Comparison of ENCODE assay signal across 25 cellular contexts in genomic region chr15:86235667-86236066, GRCh38.
DNase-seq lines count a peak whose midpoint lies in the region; ATAC-seq, FAIRE-seq and TF ChIP-seq lines count a peak whose summit lies in the region.
"Had no signal": no experiment of that assay in that cellular context is flagged by ENCODE, and none has a peak within 500 bp of the region (broad histone marks: within the 10 kb centered on the region; RNA-seq: fewer than 3 reads in every experiment).

No MANE protein-coding gene starts in this region.

- H3K4me2 ChIP-seq in SK-N-SH (no peak overlapping the region), H1 (ENCODE audit: insufficient read depth in 1 of 2, low read depth in 2 of 2, low read length in 2 of 2) (peak overlapping the region in 1 of 2 experiments; percentile 71; a peak in 1 of 4 replicates)
- H3K4me2 ChIP-seq: A549 had no signal

- no peak overlapping the region for H3K4ac ChIP-seq in H1 (replicated peaks; ENCODE audit: insufficient read length, low read depth, low read length)

- no peak overlapping the region for H2BK15ac ChIP-seq in H1 (ENCODE audit: low read length)

- no peak overlapping the region for H2BK120ac ChIP-seq in H1 (replicated peaks; ENCODE audit: low read depth, low read length)

- no peak overlapping the region for H3K27ac Mint-ChIP-seq in CD8-positive, alpha-beta memory T cell
- H3K27ac Mint-ChIP-seq: CD4-positive, alpha-beta T cell; HFFc6 had no signal

- TF ChIP-seq EP300 in SK-N-SH (IDR thresholded peaks at IDR 0.05; ENCODE audit: borderline replicate concordance in 1 of 2, low read depth in 1 of 2, low read length in 1 of 2), result no peak
- no peak for TF ChIP-seq EP300 in H1 (IDR thresholded peaks at IDR 0.05; ENCODE audit: borderline replicate concordance in 1 of 2, low read depth in 2 of 2, low read length in 2 of 2)

- peak overlapping the region; percentile 16; the same call in 1 of the 2 replicates for H2BK5ac ChIP-seq in H1 (ENCODE audit: low read depth, low read length)

- H2BK20ac ChIP-seq in H1 (ENCODE audit: low read length), result peak overlapping the region; percentile 3; the same call in 1 of the 2 replicates

- H3K23me2 ChIP-seq in H1 (ENCODE audit: low read depth, low read length), result no peaks in the 10 kb centered on the region

- POLR2A ChIA-PET in SK-N-SH (lab: Yijun Ruan, JAX) (no interaction called here), H1 (lab: Charles Lee; ENCODE audit: partially characterized antibody) (no interaction called here)
- POLR2A ChIA-PET in CD8-positive, alpha-beta memory T cell (lab: Charles Lee), result no interaction called here

- CTCF ChIA-PET in SK-N-SH (lab: Yijun Ruan, JAX) (interaction anchor here (1.0 to 1.3 kb wide), 2 partner anchors 509 to 548 kb away, joined by 3 read pairs; no protein-coding TSS in a partner anchor), H1 (lab: Charles Lee; ENCODE audit: partially characterized antibody) (interaction anchor here (0.6 to 1.0 kb wide), 2 partner anchors 506 to 508 kb away, joined by 3 read pairs; no protein-coding TSS in a partner anchor)
- CTCF ChIA-PET in CD8-positive, alpha-beta memory T cell (lab: Charles Lee), result no interaction called here

- peak overlapping the region; percentile 29 for H4K5ac ChIP-seq in H1 (ENCODE audit: insufficient read length, low read depth, low read length)

- H3K23ac ChIP-seq in H1 (ENCODE audit: insufficient read length), result no peak overlapping the region

- H3K9me3 ChIP-seq in SK-N-SH, result no peaks in the 10 kb centered on the region
- H3K9me3 ChIP-seq in H1 (ENCODE audit: insufficient read depth in 2 of 2, low read depth in 1 of 2, low read length in 1 of 2), result no peaks in the 10 kb centered on the region
- no peaks in the 10 kb centered on the region for H3K9me3 ChIP-seq in CD8-positive, alpha-beta memory T cell (ENCODE audit: low read length)
- H3K9me3 ChIP-seq: A549; BE2C; BLaER1 treated with 17β-estradiol and CSF1 and Interleukin-3, amounts not matched to agents 10 nM and 100 nM; HAP-1 had no signal

- H3K27ac ChIP-seq in SK-N-SH (ENCODE audit: low read depth in 2 of 2, low read length in 1 of 2) (no peak overlapping the region), H1 (ENCODE audit: low read depth, low read length) (no peak overlapping the region)
- H3K27ac ChIP-seq in CD8-positive, alpha-beta memory T cell (ENCODE audit: low read depth, low read length), result no peak overlapping the region
- H3K27ac ChIP-seq: A549; BLaER1 treated with 17β-estradiol and CSF1 and Interleukin-3, amounts not matched to agents 10 nM and 100 nM; GM23248 had no signal

- H3K4me3 ChIP-seq in SK-N-SH (ENCODE audit: low read depth in 2 of 2, low read length in 1 of 2) (no peak overlapping the region), H1 (ENCODE audit: extremely low read depth in 1 of 4, insufficient read depth in 2 of 4, low read depth in 3 of 4, low read length in 4 of 4) (no peak overlapping the region)
- H3K4me3 ChIP-seq in CD8-positive, alpha-beta memory T cell (ENCODE audit: low read length), result no peak overlapping the region
- H3K4me3 ChIP-seq: A549; BLaER1 treated with 17β-estradiol and CSF1 and Interleukin-3, amounts not matched to agents 10 nM and 100 nM; GM23248 had no signal

- FAIRE-seq in H1 (lab: Jason Lieb, UNC), result no peak
- FAIRE-seq: A549, GM12892, H54 had no signal

- no peaks in the 10 kb centered on the region for H3K36me3 Mint-ChIP-seq in CD8-positive, alpha-beta memory T cell
- H3K36me3 Mint-ChIP-seq: CD14-positive monocyte had no signal

- peak overlapping the region; percentile 45; the same call in 1 of the 2 replicates for H2BK12ac ChIP-seq in H1 (ENCODE audit: low read depth, low read length)

- H3K18ac ChIP-seq in H1 (ENCODE audit: extremely low read depth, low read length), result no peak overlapping the region

- no peaks in the 10 kb centered on the region for H3K79me1 ChIP-seq in H1 (ENCODE audit: low read depth, low read length)

- peaks cover 5 to 20% of the 10 kb centered on the region in 2 donors for H3K27me3 Mint-ChIP-seq in CD8-positive, alpha-beta memory T cell

- ATAC-seq in SK-N-SH treated with all-trans-retinoic acid at 6 μM for 48 hours, result no peak
- no peak for ATAC-seq in HG03039 (IDR thresholded peaks at IDR 0.05; ENCODE audit: unreplicated experiment)
- no peak for ATAC-seq in GM19328 (IDR thresholded peaks at IDR 0.05; ENCODE audit: unreplicated experiment)
- ATAC-seq: A549 had no signal

- TF ChIP-seq RAD21 in SK-N-SH (IDR thresholded peaks at IDR 0.05; ENCODE audit: low read length) (no peak), H1 (IDR thresholded peaks at IDR 0.05 in 1 of 2, conservative IDR thresholded peaks at IDR 0.05 in 1 of 2; ENCODE audit: low read depth in 2 of 2, low read length in 2 of 2) (no peak)

- peak; percentile 24 for DNase-seq in SK-N-SH
- DNase-seq in NCI-H2171 (lab: John Stamatoyannopoulos, UW), result peak; percentile 12
- no peak for DNase-seq in H1 (ENCODE audit: low read depth in 1 of 2, low spot score in 2 of 2)
- DNase-seq in CD8-positive, alpha-beta memory T cell, result no peak
- DNase-seq: 8988T; ACHN; AML-193; BE2C; Calu3; CD4-positive, alpha-beta T cell; COR-L47; DMS53; DMS79 treated with DMSO at 0.1 percent for 48 hours; GF-D8; GM23248; HFFc6 had no signal

- no peaks in the 10 kb centered on the region for H3K9me3 Mint-ChIP-seq in CD8-positive, alpha-beta memory T cell
- H3K9me3 Mint-ChIP-seq: CD4-positive, alpha-beta T cell had no signal

- H3K9ac ChIP-seq in SK-N-SH, result no peak overlapping the region
- no peak overlapping the region for H3K9ac ChIP-seq in H1 (replicated peaks in 1 of 4; ENCODE audit: extremely low read depth in 1 of 4, low read depth in 3 of 4, low read length in 3 of 4)
- H3K9ac ChIP-seq: BLaER1 treated with 17β-estradiol and CSF1 and Interleukin-3, amounts not matched to agents 10 nM and 100 nM; GM23248 had no signal

- H4K8ac ChIP-seq in H1 (ENCODE audit: extremely low read depth, insufficient read depth, low read length), result no peak overlapping the region

- H3K56ac ChIP-seq in H1 (replicated peaks; ENCODE audit: insufficient read length, low read depth, low read length), result no peak overlapping the region

- TF ChIP-seq CTCF in SK-N-SH (IDR thresholded peaks at IDR 0.05) (no peak), H1 (IDR thresholded peaks at IDR 0.05; ENCODE audit: control extremely low read depth in 1 of 3, insufficient read depth in 1 of 3, low read depth in 1 of 3, low read length in 3 of 3) (no peak)

- H3K4me3 Mint-ChIP-seq in CD8-positive, alpha-beta memory T cell, result no peak overlapping the region
- H3K4me3 Mint-ChIP-seq: CD14-positive monocyte; CD4-positive, alpha-beta T cell; HFFc6 had no signal

- 50% methylated on average over 3 of the region's 3 CpGs for WGBS in SK-N-SH (ENCODE audit: low lambda C conversion rate)
- WGBS in H1 (ENCODE audit: extremely low coverage in 1 of 2, insufficient coverage in 1 of 2, insufficient read length in 1 of 2, insufficient replicate concordance in 2 of 2, low coverage in 1 of 2, low lambda C conversion rate in 2 of 2, missing lambda C conversion rate in 1 of 2), 2 experiments, result 93% methylated on average over 3 of the region's 3 CpGs; no CpG with 5 or more reads in 1 of the 2 experiments

- H2AK5ac ChIP-seq in H1 (ENCODE audit: low read depth, low read length), result no peak overlapping the region

- H4K20me1 ChIP-seq in SK-N-SH (ENCODE audit: insufficient read depth) (no peaks in the 10 kb centered on the region), H1 (replicated peaks in 1 of 2; ENCODE audit: control insufficient read depth in 1 of 2, insufficient read depth in 2 of 2, low read length in 2 of 2) (no peaks in the 10 kb centered on the region)
- H4K20me1 ChIP-seq: BLaER1 treated with 17β-estradiol and CSF1 and Interleukin-3, amounts not matched to agents 10 nM and 100 nM had no signal

- H3F3A ChIP-seq in SK-N-SH (replicated peaks; ENCODE audit: insufficient read depth), result no peaks in the 10 kb centered on the region

- peaks cover 2 to 10% (median 5%) of the 10 kb centered on the region in 3 donors for H3K4me1 Mint-ChIP-seq in CD8-positive, alpha-beta memory T cell
- H3K4me1 Mint-ChIP-seq: CD14-positive monocyte had no signal

- H3K79me2 ChIP-seq in SK-N-SH (ENCODE audit: insufficient read depth), result no peaks in the 10 kb centered on the region
- no peaks in the 10 kb centered on the region for H3K79me2 ChIP-seq in H1 (ENCODE audit: control insufficient read depth in 1 of 2, insufficient read depth in 2 of 2, low read length in 2 of 2)

- no peak overlapping the region for H4K91ac ChIP-seq in H1 (replicated peaks; ENCODE audit: insufficient read length, low read length)

- H2AFZ ChIP-seq in SK-N-SH (ENCODE audit: low read depth) (no peak overlapping the region), H1 (ENCODE audit: low read length) (no peak overlapping the region)
- H2AFZ ChIP-seq: GM23248 had no signal

- H3K14ac ChIP-seq in H1 (ENCODE audit: insufficient read length), result peak overlapping the region; percentile 74

- no peaks in the 10 kb centered on the region for H3K27me3 ChIP-seq in SK-N-SH (ENCODE audit: insufficient read depth)
- H3K27me3 ChIP-seq in H1 (replicated peaks in 1 of 4; ENCODE audit: control insufficient read depth in 3 of 4, extremely low read depth in 1 of 4, insufficient read depth in 3 of 4, low read length in 3 of 4), result no peaks in the 10 kb centered on the region; a peak in 1 of 7 replicates
- H3K27me3 ChIP-seq in CD8-positive, alpha-beta memory T cell (ENCODE audit: insufficient read depth, low read length, poor library complexity, severe bottlenecking), result peaks cover 8% of the 10 kb centered on the region
- H3K27me3 ChIP-seq: BE2C; BLaER1 treated with 17β-estradiol and CSF1 and Interleukin-3, amounts not matched to agents 10 nM and 100 nM had no signal

- H3K9me2 ChIP-seq in SK-N-SH, result no peaks in the 10 kb centered on the region

- peaks cover 0 to 8% of the 10 kb centered on the region in 2 experiments; a peak in 1 of 4 replicates for H3K4me1 ChIP-seq in SK-N-SH (ENCODE audit: control insufficient read depth in 1 of 2, insufficient read depth in 2 of 2, low read depth in 1 of 2, low read length in 1 of 2)
- peaks cover 10 to 17% (median 14%) of the 10 kb centered on the region in 4 experiments for H3K4me1 ChIP-seq in H1 (replicated peaks in 1 of 4; ENCODE audit: control insufficient read depth in 3 of 4, insufficient read depth in 4 of 4, low read length in 3 of 4)
- H3K4me1 ChIP-seq in CD8-positive, alpha-beta memory T cell (ENCODE audit: insufficient read depth, low read length), result peaks cover 3% of the 10 kb centered on the region
- H3K4me1 ChIP-seq: A549, BE2C had no signal

- no peaks in the 10 kb centered on the region for H3K36me3 ChIP-seq in SK-N-SH (replicated peaks in 1 of 2; ENCODE audit: control insufficient read depth in 1 of 2, insufficient read depth in 2 of 2, low read length in 1 of 2)
- H3K36me3 ChIP-seq in H1 (ENCODE audit: control insufficient read depth in 2 of 4, insufficient read depth in 4 of 4, low read length in 3 of 4), result no peaks in the 10 kb centered on the region
- H3K36me3 ChIP-seq in CD8-positive, alpha-beta memory T cell (ENCODE audit: insufficient read depth, low read length), result no peaks in the 10 kb centered on the region
- H3K36me3 ChIP-seq: BE2C; BLaER1 treated with 17β-estradiol and CSF1 and Interleukin-3, amounts not matched to agents 10 nM and 100 nM; HAP-1 had no signal

- no peak for TF ChIP-seq POLR2A in H1 (IDR thresholded peaks at IDR 0.05; ENCODE audit: control extremely low read depth in 1 of 2, low read depth in 2 of 2, low read length in 2 of 2)

TF ChIP-seq in SK-N-SH treated with all-trans-retinoic acid at 6 μM for 48 hours, 23 proteins besides CTCF, POLR2A, EP300 and RAD21 (continues in another document):
- TF ChIP-seq CSDC2 (CRISPR knock-in tag; IDR thresholded peaks at IDR 0.05), result no peak

Comparison
In these comparisons a context has a peak if more than half of its experiments do, and no peak if none do; other contexts are left out.
1. DNase-seq: peak in SK-N-SH (single experiment) and NCI-H2171 (single experiment); none in H1 (0 of 2) and CD8-positive, alpha-beta memory T cell (0 of 5).